17 cellular contexts compared by ENCODE assay signal in the genomic region with DNA sequence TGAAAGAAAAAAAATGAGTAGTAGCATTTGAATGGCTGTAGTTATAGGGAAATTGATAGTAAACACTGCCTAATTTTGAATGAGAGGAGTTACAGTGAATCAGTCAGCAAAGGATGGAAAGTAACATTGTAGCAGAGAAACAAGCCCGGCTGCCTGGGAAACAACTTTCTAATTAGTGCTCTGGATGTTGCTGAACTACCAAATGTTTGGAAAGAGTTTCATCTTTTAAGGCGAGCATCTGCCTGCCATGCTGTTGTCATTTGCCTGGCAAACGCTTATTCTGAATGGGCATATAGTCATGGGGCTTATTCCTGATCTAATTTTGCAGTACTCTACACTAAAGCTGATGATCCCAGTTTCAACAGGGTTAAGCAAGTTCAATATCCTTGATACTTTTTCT.
A peak's percentile ranks its signal among the peaks of the same experiment; 100 is the strongest.
DNase-seq lines count a peak whose midpoint lies in the region; ATAC-seq and TF ChIP-seq lines count a peak whose summit lies in the region.
"Had no signal": no experiment of that assay in that cellular context is flagged by ENCODE, and none has a peak within 500 bp of the region (broad histone marks: within the 10 kb centered on the region; RNA-seq: fewer than 3 reads in every experiment).

No MANE protein-coding gene starts in this region.

- no peak for ATAC-seq in HG02852 (IDR thresholded peaks at IDR 0.05; ENCODE audit: unreplicated experiment)
- no peak for ATAC-seq in GM19463 (IDR thresholded peaks at IDR 0.05; ENCODE audit: unreplicated experiment)
- ATAC-seq: Panc1 had no signal

- H3K4me1 Mint-ChIP-seq in chondrocyte (ENCODE audit: low read depth) (peaks cover 66% of the 10 kb centered on the region), osteocyte (ENCODE audit: unreplicated experiment) (peaks cover 32% of the 10 kb centered on the region)
- H3K4me1 Mint-ChIP-seq: B cell, CD14-positive monocyte had no signal

- H3K27me3 Mint-ChIP-seq in chondrocyte (ENCODE audit: low read depth) = no peaks in the 10 kb centered on the region
- no peaks in the 10 kb centered on the region for H3K27me3 Mint-ChIP-seq in osteocyte (ENCODE audit: unreplicated experiment)
- H3K27me3 Mint-ChIP-seq: B cell, IgD-negative memory B cell had no signal

- no peak overlapping the region for H3K4me3 Mint-ChIP-seq in chondrocyte (ENCODE audit: unreplicated experiment)
- H3K4me3 Mint-ChIP-seq in osteocyte (ENCODE audit: unreplicated experiment) = no peak overlapping the region
- H3K4me3 Mint-ChIP-seq: B cell, CD14-positive monocyte, IgD-negative memory B cell had no signal

- H3K9me3 Mint-ChIP-seq in chondrocyte (ENCODE audit: low read depth) (peaks cover 2% of the 10 kb centered on the region), osteocyte (ENCODE audit: unreplicated experiment) (peaks cover 7% of the 10 kb centered on the region)

- TF ChIP-seq CTCF in chondrocyte (IDR thresholded peaks at IDR 0.05) (no peak), osteocyte (IDR thresholded peaks at IDR 0.05) (no peak)

- H3K36me3 Mint-ChIP-seq in chondrocyte (ENCODE audit: low read depth) (peaks cover 64% of the 10 kb centered on the region), osteocyte (ENCODE audit: unreplicated experiment) (peaks cover 67% of the 10 kb centered on the region)
- H3K36me3 Mint-ChIP-seq: CD14-positive monocyte, IgD-negative memory B cell had no signal

- H3K27ac Mint-ChIP-seq in chondrocyte (ENCODE audit: unreplicated experiment) (peak overlapping the region; percentile 75), osteocyte (ENCODE audit: unreplicated experiment) (peak overlapping the region; percentile 61)
- H3K27ac Mint-ChIP-seq: B cell, CD14-positive monocyte, IgD-negative memory B cell had no signal

- DNase-seq in DMS 273 (lab: John Stamatoyannopoulos, UW; ENCODE audit: unreplicated experiment) (peak; percentile 19), DMS 273 treated with DMSO at 0.1 percent for 48 hours (lab: John Stamatoyannopoulos, UW) (no peak), NCI-H1694 (lab: John Stamatoyannopoulos, UW) (peak; percentile 30), chondrocyte (ENCODE audit: low spot score) (no peak), osteocyte (ENCODE audit: extremely low spot score, unreplicated experiment) (no peak)
- no peak for DNase-seq in stimulated activated CD4-positive, alpha-beta T cell treated with anti-CD3 and anti-CD28 coated beads, Interleukin-4, amount 100 ng/mL, for 24 hours
- DNase-seq: DMS79; NCI-H187; NCI-H510A; NK-92 treated with Interleukin-12 subunit alpha and Interleukin-12 subunit beta, amount 100 ng/mL, for 24 hours; T-helper 1 cell had no signal

Comparison
In these comparisons a context has a peak if more than half of its experiments do, and no peak if none do; other contexts are left out.
1. DNase-seq: peak in DMS 273 (single experiment) and NCI-H1694 (single experiment); none in DMS 273 treated with DMSO at 0.1 percent for 48 hours (single experiment), chondrocyte (single experiment), osteocyte (single experiment) and stimulated activated CD4-positive, alpha-beta T cell treated with anti-CD3 and anti-CD28 coated beads, Interleukin-4, amount 100 ng/mL, for 24 hours (single experiment).